ENCODE assay signal across 29 cellular contexts in genomic region chr2:152644197-152644873, GRCh38.
"Had no signal": no experiment of that assay in that cellular context is flagged by ENCODE, and none has a peak within 500 bp of the region (broad histone marks: within the 10 kb centered on the region; RNA-seq: fewer than 3 reads in every experiment).

No MANE protein-coding gene starts in this region.

- H3K4me3 Mint-ChIP-seq: activated CD4-positive, alpha-beta T cell treated with anti-CD3 and anti-CD28 coated beads, Interleukin-2, amount 10 ng/mL, durations not matched to agents 24 days and 14 days; activated CD8-positive, alpha-beta T cell treated with anti-CD3 and anti-CD28 coated beads, Interleukin-2, amount 10 ng/mL, durations not matched to agents 7 days and 5 days; activated naive CD4-positive, alpha-beta T cell treated with anti-CD3 and anti-CD28 coated beads, Interleukin-2, amount 10 ng/mL, durations not matched to agents 7 days and 5 days; activated naive CD8-positive, alpha-beta T cell; activated naive CD8-positive, alpha-beta T cell treated with anti-CD3 and anti-CD28 coated beads, Interleukin-2, amount 50 U/mL, for 24 hours; brain; T-helper 1 cell treated with Interleukin-12 subunit alpha and Interleukin-12 subunit beta and Interleukin-4 antibody, amounts not matched to agents 30 μg/mL and 1 μg/mL, for 36 hours; T-helper 2 cell treated with Interferon-gamma antibody and Interleukin-4, amounts not matched to agents 5 μg/mL and 100 μg/mL, for 36 hours had no signal

- DNase-seq: activated CD4-positive, alpha-beta T cell treated with anti-CD3 and anti-CD28 coated beads, Interleukin-2, amount 10 ng/mL, durations not matched to agents 24 days and 14 days; activated CD4-positive, alpha-beta T cell treated with anti-CD3 and anti-CD28 coated beads, Interleukin-2, amount 50 U/mL, for 4 hours; activated CD8-positive, alpha-beta T cell treated with anti-CD3 and anti-CD28 coated beads, Interleukin-2, amount 10 ng/mL, durations not matched to agents 7 days and 5 days; activated effector memory CD4-positive, alpha-beta T cell treated with Interleukin-2 at 50 U/mL for 16 hours; activated naive CD4-positive, alpha-beta T cell treated with anti-CD3 and anti-CD28 coated beads, Interleukin-2, amount 10 ng/mL, durations not matched to agents 7 days and 5 days; activated naive CD8-positive, alpha-beta T cell treated with anti-CD3 and anti-CD28 coated beads, Interleukin-2, amount 50 U/mL, for 24 hours; activated T-cell treated with anti-CD3 and anti-CD28 coated beads, Interleukin-2, amount 50 U/mL, for 48 hours; anterior cingulate cortex; central memory CD4-positive, alpha-beta T cell; NCI-H1092 treated with DMSO at 0.1 percent for 48 hours; NCI-H1417; NCI-H146; NCI-H187; NCI-H2029 treated with DMSO at 0.1 percent for 48 hours; NCI-H2107; NCI-H2171; NCI-H510A; NCI-H526; NCI-H748 treated with DMSO at 0.1 percent for 48 hours; NK-92 treated with Interleukin-12 subunit alpha and Interleukin-12 subunit beta, amount 100 ng/mL, for 24 hours; PC-3; Peyer's patch; RPMI8226; SHP77 treated with DMSO at 0.1 percent for 48 hours had no signal

- H3K27ac ChIP-seq: KMS-11, Peyer's patch had no signal

- H3K4me1 Mint-ChIP-seq: activated CD4-positive, alpha-beta T cell treated with anti-CD3 and anti-CD28 coated beads, Interleukin-2, amount 10 ng/mL, durations not matched to agents 24 days and 14 days; activated naive CD4-positive, alpha-beta T cell treated with anti-CD3 and anti-CD28 coated beads, Interleukin-2, amount 10 ng/mL, durations not matched to agents 7 days and 5 days; activated naive CD8-positive, alpha-beta T cell treated with anti-CD3 and anti-CD28 coated beads, Interleukin-2, amount 50 U/mL, for 24 hours had no signal

- H3K9me3 Mint-ChIP-seq: activated CD4-positive, alpha-beta T cell treated with anti-CD3 and anti-CD28 coated beads, Interleukin-2, amount 10 ng/mL, durations not matched to agents 24 days and 14 days; activated naive CD4-positive, alpha-beta T cell treated with anti-CD3 and anti-CD28 coated beads, Interleukin-2, amount 10 ng/mL, durations not matched to agents 7 days and 5 days; activated naive CD8-positive, alpha-beta T cell treated with anti-CD3 and anti-CD28 coated beads, Interleukin-2, amount 50 U/mL, for 24 hours; brain; T-helper 1 cell treated with Interleukin-12 subunit alpha and Interleukin-12 subunit beta and Interleukin-4 antibody, amounts not matched to agents 30 μg/mL and 1 μg/mL, for 36 hours; T-helper 2 cell treated with Interferon-gamma antibody and Interleukin-4, amounts not matched to agents 5 μg/mL and 100 μg/mL, for 36 hours had no signal

- H3K27ac Mint-ChIP-seq: activated CD4-positive, alpha-beta T cell treated with anti-CD3 and anti-CD28 coated beads, Interleukin-2, amount 10 ng/mL, durations not matched to agents 24 days and 14 days; activated CD8-positive, alpha-beta T cell treated with anti-CD3 and anti-CD28 coated beads, Interleukin-2, amount 10 ng/mL, durations not matched to agents 7 days and 5 days; activated naive CD4-positive, alpha-beta T cell treated with anti-CD3 and anti-CD28 coated beads, Interleukin-2, amount 10 ng/mL, durations not matched to agents 7 days and 5 days; activated naive CD8-positive, alpha-beta T cell treated with anti-CD3 and anti-CD28 coated beads, Interleukin-2, amount 50 U/mL, for 24 hours; T-helper 1 cell treated with Interleukin-12 subunit alpha and Interleukin-12 subunit beta and Interleukin-4 antibody, amounts not matched to agents 30 μg/mL and 1 μg/mL, for 36 hours; T-helper 2 cell treated with Interferon-gamma antibody and Interleukin-4, amounts not matched to agents 5 μg/mL and 100 μg/mL, for 36 hours had no signal

- H3K9me3 ChIP-seq: Peyer's patch had no signal

- H3K36me3 Mint-ChIP-seq: activated naive CD8-positive, alpha-beta T cell had no signal

- H3K4me3 ChIP-seq: Peyer's patch had no signal

- H3K27me3 Mint-ChIP-seq: activated CD4-positive, alpha-beta T cell treated with anti-CD3 and anti-CD28 coated beads, Interleukin-2, amount 10 ng/mL, durations not matched to agents 24 days and 14 days; activated naive CD8-positive, alpha-beta T cell; activated naive CD8-positive, alpha-beta T cell treated with anti-CD3 and anti-CD28 coated beads, Interleukin-2, amount 50 U/mL, for 24 hours; brain had no signal

- ATAC-seq: activated CD8-positive, alpha-beta T cell treated with anti-CD3 and anti-CD28 coated beads, Interleukin-2, amount 10 ng/mL, durations not matched to agents 7 days and 5 days; activated naive CD8-positive, alpha-beta T cell treated with anti-CD3 and anti-CD28 coated beads, Interleukin-2, amount 50 U/mL, for 24 hours; PC-3 had no signal

- H3K27me3 ChIP-seq: Peyer's patch had no signal

- H3K4me2 ChIP-seq: KMS-11 had no signal

- H3K9ac ChIP-seq: KMS-11 had no signal
